In genomic region chr19:50417138-50417849, GRCh38 we compare ENCODE assay signal across 1 cellular context.
TF ChIP-seq lines count a peak whose summit lies in the region.

No MANE protein-coding gene starts in this region.

TF ChIP-seq in H1, 55 proteins besides CTCF, POLR2A, EP300 and RAD21:
- TF ChIP-seq USF2 (IDR thresholded peaks at IDR 0.05; ENCODE audit: low read length): no peak
- no peak for TF ChIP-seq JUN (IDR thresholded peaks at IDR 0.05; ENCODE audit: low read depth, low read length)
- TF ChIP-seq POLR2AphosphoS5 (IDR thresholded peaks at IDR 0.05; ENCODE audit: low read depth, low read length): 0 out of 2 replicates have a peak, but pooled peaks have one; percentile 10
- TF ChIP-seq TAF1 (IDR thresholded peaks at IDR 0.05; ENCODE audit: low read depth, low read length): no peak
TF ChIP-seq in H1: peak in this region for 1.
